ENCODE assay signal across 1 cellular context in the genomic region with DNA sequence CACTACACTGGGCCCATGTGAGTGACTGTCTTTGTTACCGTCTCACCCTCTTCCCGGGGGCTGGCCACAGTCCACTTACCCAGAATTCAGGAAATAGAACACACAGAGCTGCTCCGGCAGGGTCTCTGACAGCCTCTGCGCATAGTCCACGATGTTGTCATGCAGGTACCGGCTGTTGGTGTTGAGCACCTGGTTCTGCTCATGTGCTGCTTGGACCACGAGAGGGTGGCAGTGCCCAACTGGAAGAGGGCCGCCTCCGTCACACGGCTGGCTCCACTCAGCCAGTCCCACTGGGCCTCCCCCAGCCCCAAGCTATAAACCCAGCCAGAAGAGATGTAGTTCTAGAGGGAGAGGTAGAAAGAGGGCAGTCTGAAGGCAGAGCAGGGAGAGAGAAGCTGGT.
A peak's percentile ranks its signal among the peaks of the same experiment; 100 is the strongest.
TF ChIP-seq lines count a peak whose summit lies in the region.

No MANE protein-coding gene starts in this region.

TF ChIP-seq in K562, 482 proteins besides CTCF, POLR2A, EP300 and RAD21:
- TF ChIP-seq POLR2G (IDR thresholded peaks at IDR 0.05; ENCODE audit: low read depth, low read length) (0 out of 2 replicates have a peak, but pooled peaks have one; percentile 19), MXI1 (IDR thresholded peaks at IDR 0.05; ENCODE audit: low read depth, low read length) (no peak), CCNT2 (IDR thresholded peaks at IDR 0.05; ENCODE audit: borderline replicate concordance, extremely low read depth, insufficient read length, low read depth, low read length) (no peak), GTF2A2 (tag; IDR thresholded peaks at IDR 0.05) (no peak), RBFOX2 (IDR thresholded peaks at IDR 0.05; ENCODE audit: low read depth, low read length) (0 out of 2 replicates have a peak, but pooled peaks have one; percentile 36), CAMTA2 (CRISPR knock-in tag; conservative IDR thresholded peaks at IDR 0.05) (no peak)
